In the genomic region with DNA sequence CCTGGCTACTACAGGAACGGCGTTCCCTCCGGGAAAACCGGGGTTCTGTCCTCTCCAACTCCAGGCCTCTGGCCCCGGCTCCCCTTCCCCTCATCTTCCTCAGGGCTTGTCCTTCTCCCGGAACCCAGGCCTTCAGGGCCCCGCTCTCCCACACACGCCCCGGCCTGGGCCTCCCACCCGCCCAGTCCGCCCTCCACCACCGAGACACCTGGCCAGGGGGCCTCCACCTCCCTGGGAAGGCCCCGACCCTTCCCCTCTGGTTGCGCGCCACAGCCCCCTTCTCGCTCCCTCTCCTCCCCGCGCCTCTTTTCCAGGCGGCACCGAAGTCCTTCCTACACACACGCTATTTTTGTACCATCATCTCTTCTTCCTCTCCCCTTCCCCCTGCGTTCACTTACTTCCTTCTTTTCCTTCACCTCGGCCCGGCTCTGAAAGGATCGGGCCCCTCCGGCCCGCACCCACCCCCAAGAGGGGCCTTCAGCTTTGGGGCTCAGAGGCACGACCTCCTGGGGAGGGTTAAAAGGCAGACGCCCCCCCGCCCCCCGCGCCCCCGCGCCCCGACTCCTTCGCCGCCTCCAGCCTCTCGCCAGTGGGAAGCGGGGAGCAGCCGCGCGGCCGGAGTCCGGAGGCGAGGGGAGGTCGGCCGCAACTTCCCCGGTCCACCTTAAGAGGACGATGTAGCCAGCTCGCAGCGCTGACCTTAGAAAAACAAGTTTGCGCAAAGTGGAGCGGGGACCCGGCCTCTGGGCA, we compare ENCODE assay signal across 1 cellular context.
TF ChIP-seq lines count a peak whose summit lies in the region.

No MANE protein-coding gene starts in this region.

TF ChIP-seq in GM23338, 12 proteins besides CTCF, POLR2A, EP300 and RAD21 (continued from another document):
- TF ChIP-seq JUNB (IDR thresholded peaks at IDR 0.05; ENCODE audit: unreplicated experiment) (no peak), POLR2AphosphoS5 (IDR thresholded peaks at IDR 0.05; ENCODE audit: low read depth) (no peak), NANOG (IDR thresholded peaks at IDR 0.05; ENCODE audit: borderline replicate concordance) (no peak)
- TF ChIP-seq, protein P1, sequence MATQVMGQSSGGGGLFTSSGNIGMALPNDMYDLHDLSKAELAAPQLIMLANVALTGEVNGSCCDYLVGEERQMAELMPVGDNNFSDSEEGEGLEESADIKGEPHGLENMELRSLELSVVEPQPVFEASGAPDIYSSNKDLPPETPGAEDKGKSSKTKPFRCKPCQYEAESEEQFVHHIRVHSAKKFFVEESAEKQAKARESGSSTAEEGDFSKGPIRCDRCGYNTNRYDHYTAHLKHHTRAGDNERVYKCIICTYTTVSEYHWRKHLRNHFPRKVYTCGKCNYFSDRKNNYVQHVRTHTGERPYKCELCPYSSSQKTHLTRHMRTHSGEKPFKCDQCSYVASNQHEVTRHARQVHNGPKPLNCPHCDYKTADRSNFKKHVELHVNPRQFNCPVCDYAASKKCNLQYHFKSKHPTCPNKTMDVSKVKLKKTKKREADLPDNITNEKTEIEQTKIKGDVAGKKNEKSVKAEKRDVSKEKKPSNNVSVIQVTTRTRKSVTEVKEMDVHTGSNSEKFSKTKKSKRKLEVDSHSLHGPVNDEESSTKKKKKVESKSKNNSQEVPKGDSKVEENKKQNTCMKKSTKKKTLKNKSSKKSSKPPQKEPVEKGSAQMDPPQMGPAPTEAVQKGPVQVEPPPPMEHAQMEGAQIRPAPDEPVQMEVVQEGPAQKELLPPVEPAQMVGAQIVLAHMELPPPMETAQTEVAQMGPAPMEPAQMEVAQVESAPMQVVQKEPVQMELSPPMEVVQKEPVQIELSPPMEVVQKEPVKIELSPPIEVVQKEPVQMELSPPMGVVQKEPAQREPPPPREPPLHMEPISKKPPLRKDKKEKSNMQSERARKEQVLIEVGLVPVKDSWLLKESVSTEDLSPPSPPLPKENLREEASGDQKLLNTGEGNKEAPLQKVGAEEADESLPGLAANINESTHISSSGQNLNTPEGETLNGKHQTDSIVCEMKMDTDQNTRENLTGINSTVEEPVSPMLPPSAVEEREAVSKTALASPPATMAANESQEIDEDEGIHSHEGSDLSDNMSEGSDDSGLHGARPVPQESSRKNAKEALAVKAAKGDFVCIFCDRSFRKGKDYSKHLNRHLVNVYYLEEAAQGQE (IDR thresholded peaks at IDR 0.05; ENCODE audit: unreplicated experiment): no peak
TF ChIP-seq in GM23338: peak in this region for 0.
